Comparison of ENCODE assay signal across 13 cellular contexts in genomic region chr19:10191347-10191746, GRCh38. TPM values are rescaled to one million over a fixed set of nuclear protein-coding genes. Genes with fewer than 3 reads are reported as not detected.
A peak's percentile ranks its signal among the peaks of the same experiment; 100 is the strongest.
DNase-seq lines count a peak whose midpoint lies in the region; ATAC-seq, FAIRE-seq and TF ChIP-seq lines count a peak whose summit lies in the region.
"Had no signal": no experiment of that assay in that cellular context is flagged by ENCODE, and none has a peak within 500 bp of the region (broad histone marks: within the 10 kb centered on the region; RNA-seq: fewer than 3 reads in every experiment).

No MANE protein-coding gene starts in this region.

- no peaks in the 10 kb centered on the region for H3K27me3 Mint-ChIP-seq in T-helper 2 cell treated with Interferon-gamma antibody and Interleukin-4, amounts not matched to agents 5 μg/mL and 100 μg/mL, for 36 hours (ENCODE audit: low read depth)
- H3K27me3 Mint-ChIP-seq in T-helper 17 cell = no peaks in the 10 kb centered on the region
- H3K27me3 Mint-ChIP-seq: natural killer cell treated with Interleukin-12 subunit alpha and Interleukin-12 subunit beta and Interleukin-15 and Interleukin-18, amount 100 ng/mL, for 72 hours had no signal

- DNase-seq in T-helper 2 cell treated with Interferon-gamma antibody and Interleukin-4, amounts not matched to agents 5 μg/mL and 100 μg/mL, for 36 hours (ENCODE audit: low spot score) = no peak
- DNase-seq in T-helper 2 cell (no peak), MV-4-11 (lab: John Stamatoyannopoulos, UW) (peak; percentile 44), endothelial cell of umbilical vein (ENCODE audit: low read depth, low spot score) (peak; percentile 97), T-helper 17 cell (no peak), psoas muscle (no peak)
- DNase-seq: activated CD4-positive, alpha-beta T cell treated with anti-CD3 and anti-CD28 coated beads for 1 hour; NCI-H187 treated with DMSO at 0.1 percent for 48 hours had no signal

- no peaks in the 10 kb centered on the region for H3K9me3 Mint-ChIP-seq in T-helper 2 cell treated with Interferon-gamma antibody and Interleukin-4, amounts not matched to agents 5 μg/mL and 100 μg/mL, for 36 hours
- H3K9me3 Mint-ChIP-seq: activated naive CD4-positive, alpha-beta T cell treated with anti-CD3 and anti-CD28 coated beads, Interleukin-2, amount 50 U/mL, for 72 hours; natural killer cell treated with Interleukin-12 subunit alpha and Interleukin-12 subunit beta and Interleukin-15 and Interleukin-18, amount 100 ng/mL, for 72 hours had no signal

- POLR2A ChIA-PET in endothelial cell of umbilical vein (lab: Charles Lee) = no interaction called here

- no TSS peak for BruUV-seq in endothelial cell of umbilical vein (replicated peaks; lab: Mats Ljungman, UMichigan)

- H4K20me1 ChIP-seq in endothelial cell of umbilical vein (replicated peaks; ENCODE audit: control insufficient read depth, extremely low read depth, insufficient read depth, low read length) = no peaks in the 10 kb centered on the region

- dilution Hi-C loops in endothelial cell of umbilical vein (cut with MboI; ENCODE audit: extremely low pct_ligation_motif_present, low sequenced_read_pairs) = no loop called here

- H3K27ac ChIP-seq in endothelial cell of umbilical vein (ENCODE audit: insufficient read depth, low read depth, low read length) (no peak overlapping the region), psoas muscle (no peak overlapping the region)
- H3K27ac ChIP-seq: A549 had no signal

- intact Hi-C loops in endothelial cell of umbilical vein (cut with micrococcal nuclease) = loop anchor here (10.0 kb wide), 2 partner anchors 87 to 193 kb away; partner anchors contain the start of genes ANGPTL6, PPAN and TYK2
- intact Hi-C loops in psoas muscle (cut with DNase I) = no loop called here

- H3K4me3 Mint-ChIP-seq in T-helper 2 cell treated with Interferon-gamma antibody and Interleukin-4, amounts not matched to agents 5 μg/mL and 100 μg/mL, for 36 hours = peak overlapping the region; percentile 18
- no peak overlapping the region for H3K4me3 Mint-ChIP-seq in T-helper 17 cell
- H3K4me3 Mint-ChIP-seq: natural killer cell treated with Interleukin-12 subunit alpha and Interleukin-12 subunit beta and Interleukin-15 and Interleukin-18, amount 100 ng/mL, for 72 hours had no signal

- 66 to 74% (median 71%) methylated on average over 2 of the region's 2 CpGs for WGBS in psoas muscle, 3 donors

- peaks cover 77% of the 10 kb centered on the region for H3K79me2 ChIP-seq in endothelial cell of umbilical vein (ENCODE audit: control insufficient read depth, insufficient read depth, low read length)

- H3K36me3 ChIP-seq in endothelial cell of umbilical vein (ENCODE audit: control insufficient read depth in 2 of 2, extremely low read depth in 1 of 2, insufficient read depth in 2 of 2, low read length in 2 of 2) (peaks cover 0 to under 1% of the 10 kb centered on the region in 2 experiments), skeletal muscle satellite cell (ENCODE audit: insufficient read depth, low read length) (peaks cover 16% of the 10 kb centered on the region), psoas muscle (ENCODE audit: insufficient read depth in 1 of 2, low read depth in 1 of 2) (peaks cover 0 to 6% of the 10 kb centered on the region in 2 donors)

- H3K27ac Mint-ChIP-seq in T-helper 2 cell treated with Interferon-gamma antibody and Interleukin-4, amounts not matched to agents 5 μg/mL and 100 μg/mL, for 36 hours = no peak overlapping the region
- H3K27ac Mint-ChIP-seq in T-helper 17 cell = no peak overlapping the region
- H3K27ac Mint-ChIP-seq: natural killer cell treated with Interleukin-12 subunit alpha and Interleukin-12 subunit beta and Interleukin-15 and Interleukin-18, amount 100 ng/mL, for 72 hours had no signal

- H3K9me1 ChIP-seq in endothelial cell of umbilical vein (replicated peaks; ENCODE audit: control insufficient read depth, extremely low read depth, insufficient read depth, low read length) = no peaks in the 10 kb centered on the region

- CTCF ChIA-PET in endothelial cell of umbilical vein (lab: Charles Lee) = interaction anchor here (0.6 to 1.7 kb wide), 2 partner anchors 59 to 113 kb away, joined by 4 to 9 read pairs; no protein-coding TSS in a partner anchor

- no peak overlapping the region for H2AFZ ChIP-seq in endothelial cell of umbilical vein (ENCODE audit: low read depth, low read length)

- ATAC-seq in T-helper 17 cell (no peak), GM18502 (IDR thresholded peaks at IDR 0.05; ENCODE audit: poor library complexity, unreplicated experiment) (no peak), psoas muscle (no peak)
- ATAC-seq: A549; activated naive CD4-positive, alpha-beta T cell treated with anti-CD3 and anti-CD28 coated beads, Interleukin-2, amount 50 U/mL, for 72 hours; natural killer cell treated with Interleukin-12 subunit alpha and Interleukin-12 subunit beta and Interleukin-15 and Interleukin-18, amount 100 ng/mL, for 72 hours had no signal

- peaks cover 16% of the 10 kb centered on the region for H3K4me1 ChIP-seq in endothelial cell of umbilical vein (ENCODE audit: control insufficient read depth, extremely low read depth, insufficient read depth, low read length)
- peaks cover 25% of the 10 kb centered on the region for H3K4me1 ChIP-seq in skeletal muscle satellite cell (ENCODE audit: control insufficient read depth, insufficient read depth, low read length)
- peaks cover 8% of the 10 kb centered on the region for H3K4me1 ChIP-seq in psoas muscle

- H3K4me3 ChIP-seq in endothelial cell of umbilical vein (replicated peaks in 1 of 3; ENCODE audit: insufficient read depth in 1 of 3, low read depth in 1 of 3, low read length in 3 of 3) (no peak overlapping the region), skeletal muscle satellite cell (ENCODE audit: low read length) (no peak overlapping the region), psoas muscle (no peak overlapping the region)
- H3K4me3 ChIP-seq: A549 had no signal

- peak; percentile 94 for FAIRE-seq in endothelial cell of umbilical vein (lab: Jason Lieb, UNC)
- FAIRE-seq: A549 had no signal

- no peak for TF ChIP-seq POLR2A in endothelial cell of umbilical vein (IDR thresholded peaks at IDR 0.05; ENCODE audit: low read depth, low read length)

- H3K4me2 ChIP-seq in endothelial cell of umbilical vein (ENCODE audit: insufficient read depth, low read length) = no peak overlapping the region
- H3K4me2 ChIP-seq in skeletal muscle satellite cell (ENCODE audit: low read length) = peak overlapping the region; percentile 56
- H3K4me2 ChIP-seq: A549 had no signal

- H3K9me3 ChIP-seq in endothelial cell of umbilical vein (replicated peaks; ENCODE audit: control insufficient read depth, insufficient read depth, low read length) (no peaks in the 10 kb centered on the region), skeletal muscle satellite cell (replicated peaks; ENCODE audit: low read length) (no peaks in the 10 kb centered on the region), T-helper 17 cell (ENCODE audit: control insufficient read depth, low read length, poor library complexity, severe bottlenecking) (no peaks in the 10 kb centered on the region), psoas muscle (no peaks in the 10 kb centered on the region)
- H3K9me3 ChIP-seq: A549 had no signal

- H3K36me3 Mint-ChIP-seq in T-helper 2 cell treated with Interferon-gamma antibody and Interleukin-4, amounts not matched to agents 5 μg/mL and 100 μg/mL, for 36 hours (ENCODE audit: low read depth) = peaks cover 42% of the 10 kb centered on the region
- H3K36me3 Mint-ChIP-seq in T-helper 17 cell (ENCODE audit: low read depth) = no peaks in the 10 kb centered on the region

- TF ChIP-seq CTCF in endothelial cell of umbilical vein (IDR thresholded peaks at IDR 0.05; ENCODE audit: extremely low read depth in 1 of 2, insufficient read depth in 1 of 2, low read depth in 1 of 2, low read length in 2 of 2) (no peak), psoas muscle (IDR thresholded peaks at IDR 0.05) (no peak)

- H3K9ac ChIP-seq in endothelial cell of umbilical vein (replicated peaks; ENCODE audit: extremely low read depth, insufficient read depth, low read length) (no peak overlapping the region), skeletal muscle satellite cell (ENCODE audit: low read depth, low read length) (no peak overlapping the region)

- H3K4me1 Mint-ChIP-seq in T-helper 2 cell treated with Interferon-gamma antibody and Interleukin-4, amounts not matched to agents 5 μg/mL and 100 μg/mL, for 36 hours (ENCODE audit: low read depth) = peaks cover 30% of the 10 kb centered on the region
- H3K4me1 Mint-ChIP-seq in T-helper 17 cell = peaks cover 24% of the 10 kb centered on the region

- no peaks in the 10 kb centered on the region for H3K27me3 ChIP-seq in endothelial cell of umbilical vein (ENCODE audit: control insufficient read depth in 2 of 2, insufficient read depth in 2 of 2, low read length in 2 of 2)
- H3K27me3 ChIP-seq in skeletal muscle satellite cell (ENCODE audit: control insufficient read depth, insufficient read depth, low read length) = no peaks in the 10 kb centered on the region
- no peaks in the 10 kb centered on the region for H3K27me3 ChIP-seq in psoas muscle (ENCODE audit: insufficient read depth in 3 of 3, low read length in 2 of 3)

RNA-seq across cellular contexts. Expression of gene DNMT1, which starts 3.4 kb away (rescaled TPM):
- total RNA-seq in endothelial cell of umbilical vein = 154 and 165 TPM in 2 replicates
- polyA plus RNA-seq in endothelial cell of umbilical vein = 48.9 and 53.4 TPM in 2 replicates
- polyA plus RNA-seq in endothelial cell of umbilical vein (2011; cell fraction: cytosol; rRNA removed) = 46.5 and 50.1 TPM in 2 replicates
- 219 and 253 TPM in 2 replicates for polyA plus RNA-seq in endothelial cell of umbilical vein (2011; cell fraction: nucleus; rRNA removed)
- 97.1 and 125 TPM in 2 replicates for polyA plus RNA-seq in endothelial cell of umbilical vein (2012)
- 59.1 and 60.7 TPM in 2 replicates for polyA minus RNA-seq in endothelial cell of umbilical vein
- 110 TPM for polyA minus RNA-seq in endothelial cell of umbilical vein (2011; cell fraction: cytosol; rRNA and poly(A)+ RNA removed)
- polyA minus RNA-seq in endothelial cell of umbilical vein (2011; cell fraction: nucleus; rRNA and poly(A)+ RNA removed) = 75.8 and 101 TPM in 2 replicates
- 69.7 and 71.2 TPM in 2 replicates for total RNA-seq in skeletal muscle satellite cell (2012; rRNA removed)
- 100 to 1,000 TPM; 204 to 229 TPM for total RNA-seq in T-helper 17 cell
- total RNA-seq in psoas muscle = 10 to 100 TPM; 11.1 to 20.2 (median 16.2) TPM
- 10 to 100 TPM in 2 of 3 donors, 1 to 10 TPM in 1; 7.1 to 25.2 (median 13.5) TPM for polyA plus RNA-seq in psoas muscle

RNA-seq across cellular contexts. Expression of gene S1PR2, which starts 39.8 kb away (rescaled TPM):
- total RNA-seq in endothelial cell of umbilical vein (1.0 and 1.3 TPM in 2 replicates), T-helper 17 cell (10 to 100 TPM; 14.2 to 18.1 TPM), psoas muscle (1 to 10 TPM; 1.1 to 2.0 (median 1.6) TPM)
- polyA plus RNA-seq in endothelial cell of umbilical vein (0.70 and 1.3 TPM in 2 replicates), psoas muscle (under 1 TPM; 0.17 to 0.59 (median 0.36) TPM)
- 0.34 and 0.58 TPM in 2 replicates for polyA plus RNA-seq in endothelial cell of umbilical vein (2011; cell fraction: cytosol; rRNA removed)
- polyA plus RNA-seq in endothelial cell of umbilical vein (2011; cell fraction: nucleus; rRNA removed) = 0.34 and 0.69 TPM in 2 replicates
- polyA plus RNA-seq in endothelial cell of umbilical vein (2012) = 0.29 and 0.37 TPM in 2 replicates
- polyA minus RNA-seq in endothelial cell of umbilical vein = 1.6 and 3.0 TPM in 2 replicates
- 5.1 TPM for polyA minus RNA-seq in endothelial cell of umbilical vein (2011; cell fraction: cytosol; rRNA and poly(A)+ RNA removed)
- polyA minus RNA-seq in endothelial cell of umbilical vein (2011; cell fraction: nucleus; rRNA and poly(A)+ RNA removed) = 0.48 and 0.87 TPM in 2 replicates
- total RNA-seq in skeletal muscle satellite cell (2012; rRNA removed) = 13.2 and 18.8 TPM in 2 replicates

Comparison
In these comparisons a context has a peak if more than half of its experiments do, and no peak if none do; other contexts are left out.
1. DNase-seq: peak in MV-4-11 (single experiment) and endothelial cell of umbilical vein (single experiment); none in T-helper 2 cell treated with Interferon-gamma antibody and Interleukin-4, amounts not matched to agents 5 μg/mL and 100 μg/mL, for 36 hours (single experiment), T-helper 2 cell (0 of 5), T-helper 17 cell (0 of 3) and psoas muscle (0 of 2).